In the genomic region with DNA sequence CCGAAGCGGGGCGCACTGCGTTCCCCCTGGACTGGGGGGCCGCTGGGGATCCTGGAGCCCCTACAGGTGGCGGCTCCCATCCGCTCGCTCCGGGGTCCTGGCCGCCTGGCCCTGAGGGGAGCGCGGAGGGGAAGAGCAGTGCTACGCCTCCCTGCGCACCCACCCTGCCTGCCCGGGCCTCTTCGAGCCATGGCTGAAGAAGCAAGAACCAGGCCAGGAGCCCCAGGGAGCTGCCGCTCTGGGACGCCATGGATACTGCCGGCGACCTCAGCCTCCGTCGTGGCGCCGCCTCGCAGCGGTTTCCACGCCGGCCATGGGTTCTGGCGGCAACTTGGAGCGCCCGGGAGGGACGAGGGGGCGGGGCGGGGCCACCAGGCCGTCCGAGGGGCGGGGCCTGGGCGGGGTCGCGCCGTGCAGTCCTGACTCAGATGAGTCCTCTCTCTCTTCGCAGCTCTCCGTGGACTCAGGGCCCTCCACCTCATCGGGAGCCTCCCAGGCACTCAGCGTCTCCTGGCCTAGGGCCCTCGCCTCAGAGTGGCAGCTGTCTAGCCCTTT, we compare ENCODE assay signal across 8 cellular contexts. TPM values are rescaled to one million over a fixed set of nuclear protein-coding genes. Genes with fewer than 3 reads are reported as not detected.
DNase-seq lines count a peak whose midpoint lies in the region; ATAC-seq and TF ChIP-seq lines count a peak whose summit lies in the region.

No MANE protein-coding gene starts in this region.

- POLR2A ChIA-PET in Caco-2 (lab: Charles Lee) = no interaction called here

- peak; percentile 59 to 69 for DNase-seq in Caco-2
- peak; percentile 36 for DNase-seq in NB4 (ENCODE audit: low read depth)
- DNase-seq in activated T-cell treated with anti-CD3 and anti-CD28 coated beads for 4 hours = peak; percentile 57
- peak; percentile 8 for DNase-seq in esophagus squamous epithelium (lab: John Stamatoyannopoulos, UW)
- peak; percentile 89 for DNase-seq in nephron progenitor cell
- peak; percentile 50 to 51 for DNase-seq in stimulated activated naive CD8-positive, alpha-beta T cell treated with anti-CD3 and anti-CD28 coated beads, Interleukin-15, amount 100 ng/mL, for 72 hours
- DNase-seq in cerebellar nuclear complex (lab: John Stamatoyannopoulos, UW) = no peak

- H3K36me3 Mint-ChIP-seq in Caco-2 (ENCODE audit: insufficient read depth, unreplicated experiment) = no peaks in the 10 kb centered on the region
- no peaks in the 10 kb centered on the region for H3K36me3 Mint-ChIP-seq in nephron progenitor cell (ENCODE audit: low read depth)

- no TSS peak for BruUV-seq in Caco-2 (replicated peaks; lab: Mats Ljungman, UMichigan)

- H3K36me3 ChIP-seq in Caco-2 (ENCODE audit: control insufficient read depth, insufficient read depth, low read length) (no peaks in the 10 kb centered on the region), esophagus squamous epithelium (no peaks in the 10 kb centered on the region)

- 0 to 7% methylated on average over 1 to 3 of the region's 46 CpGs for WGBS in esophagus squamous epithelium, 2 donors

- no peaks in the 10 kb centered on the region for H3K4me1 ChIP-seq in Caco-2
- peaks cover 9 to 19% (median 11%) of the 10 kb centered on the region in 3 donors for H3K4me1 ChIP-seq in esophagus squamous epithelium

- CTCF ChIA-PET in Caco-2 (lab: Charles Lee) = no interaction called here

- TF ChIP-seq POLR2A in NB4 (IDR thresholded peaks at IDR 0.05; ENCODE audit: extremely low read depth, insufficient read length) = no peak
- TF ChIP-seq POLR2A in esophagus squamous epithelium (IDR thresholded peaks at IDR 0.05) = no peak

- H3K9me3 Mint-ChIP-seq in Caco-2 (ENCODE audit: unreplicated experiment) (no peaks in the 10 kb centered on the region), nephron progenitor cell (no peaks in the 10 kb centered on the region)
- H3K9me3 Mint-ChIP-seq in stimulated activated naive CD8-positive, alpha-beta T cell treated with anti-CD3 and anti-CD28 coated beads, Interleukin-15, amount 100 ng/mL, for 72 hours = no peaks in the 10 kb centered on the region

- no peak overlapping the region for H3K4me3 ChIP-seq in Caco-2 (ENCODE audit: low read depth, low read length)
- no peak overlapping the region for H3K4me3 ChIP-seq in NB4 (ENCODE audit: low read depth, low read length)
- peak overlapping the region; percentile 21 to 62 (median 44) for H3K4me3 ChIP-seq in esophagus squamous epithelium

- no peaks in the 10 kb centered on the region for H3K27me3 ChIP-seq in Caco-2 (replicated peaks; ENCODE audit: control insufficient read depth, insufficient read depth, low read length)
- peaks cover 0 to 21% (median 0%) of the 10 kb centered on the region in 4 donors for H3K27me3 ChIP-seq in esophagus squamous epithelium

- ATAC-seq in stimulated activated naive CD8-positive, alpha-beta T cell treated with anti-CD3 and anti-CD28 coated beads, Interleukin-15, amount 100 ng/mL, for 72 hours = peak; percentile 89
- ATAC-seq in HG02759 (IDR thresholded peaks at IDR 0.05; ENCODE audit: unreplicated experiment) = no peak

- peak overlapping the region in 2 of 4 donors; percentile 25 to 34 for H3K27ac ChIP-seq in esophagus squamous epithelium

- H3K4me1 Mint-ChIP-seq in Caco-2 (ENCODE audit: low read depth, unreplicated experiment) (no peaks in the 10 kb centered on the region), nephron progenitor cell (peaks cover 14% of the 10 kb centered on the region)
- H3K4me1 Mint-ChIP-seq in stimulated activated naive CD8-positive, alpha-beta T cell treated with anti-CD3 and anti-CD28 coated beads, Interleukin-15, amount 100 ng/mL, for 72 hours = peaks cover 14% of the 10 kb centered on the region

- H3K4me3 Mint-ChIP-seq in Caco-2 (ENCODE audit: unreplicated experiment) = peak overlapping the region; percentile 63
- peak overlapping the region; percentile 81 for H3K4me3 Mint-ChIP-seq in nephron progenitor cell
- peak overlapping the region; percentile 72 to 76 for H3K4me3 Mint-ChIP-seq in stimulated activated naive CD8-positive, alpha-beta T cell treated with anti-CD3 and anti-CD28 coated beads, Interleukin-15, amount 100 ng/mL, for 72 hours

- intact Hi-C loops in Caco-2 (cut with micrococcal nuclease; ENCODE audit: unreplicated experiment) (no loop called here), esophagus squamous epithelium (cut with DNase I) (no loop called here)

- H3K27me3 Mint-ChIP-seq in Caco-2 (ENCODE audit: insufficient read depth, unreplicated experiment) (peaks cover 2% of the 10 kb centered on the region), nephron progenitor cell (ENCODE audit: low read depth, poor library complexity) (peaks cover 37% of the 10 kb centered on the region)
- H3K27me3 Mint-ChIP-seq in stimulated activated naive CD8-positive, alpha-beta T cell treated with anti-CD3 and anti-CD28 coated beads, Interleukin-15, amount 100 ng/mL, for 72 hours = peaks cover 49% of the 10 kb centered on the region

- no peak overlapping the region for H3K27ac Mint-ChIP-seq in Caco-2 (ENCODE audit: unreplicated experiment)
- H3K27ac Mint-ChIP-seq in nephron progenitor cell = no peak overlapping the region
- no peak overlapping the region for H3K27ac Mint-ChIP-seq in stimulated activated naive CD8-positive, alpha-beta T cell treated with anti-CD3 and anti-CD28 coated beads, Interleukin-15, amount 100 ng/mL, for 72 hours

- H3K9me3 ChIP-seq in Caco-2 = no peaks in the 10 kb centered on the region
- no peaks in the 10 kb centered on the region for H3K9me3 ChIP-seq in esophagus squamous epithelium

- TF ChIP-seq CTCF in Caco-2 (IDR thresholded peaks at IDR 0.05; ENCODE audit: insufficient read depth in 1 of 2, low read depth in 1 of 2, low read length in 1 of 2, severe bottlenecking in 1 of 2, unreplicated experiment in 1 of 2) = no peak
- TF ChIP-seq CTCF in NB4 (IDR thresholded peaks at IDR 0.05; ENCODE audit: low read depth, low read length) = no peak
- TF ChIP-seq CTCF in esophagus squamous epithelium (IDR thresholded peaks at IDR 0.05) = no peak
- no peak for TF ChIP-seq CTCF in nephron progenitor cell (IDR thresholded peaks at IDR 0.05)

RNA-seq across cellular contexts. Expression of gene MYL3, which starts 50.9 kb away (rescaled TPM):
- total RNA-seq in Caco-2 (2022) (13.0 and 13.8 TPM in 2 replicates), esophagus squamous epithelium (1 to 10 TPM in 1 of 4 donors, under 1 TPM in 1, not detected in 2; 0.38 to 1.1 TPM)

Comparison
In these comparisons a context has a peak if more than half of its experiments do, and no peak if none do; other contexts are left out.
1. DNase-seq: peak in Caco-2 (2 of 2), NB4 (single experiment), activated T-cell treated with anti-CD3 and anti-CD28 coated beads for 4 hours (single experiment), esophagus squamous epithelium (single experiment), nephron progenitor cell (single experiment) and stimulated activated naive CD8-positive, alpha-beta T cell treated with anti-CD3 and anti-CD28 coated beads, Interleukin-15, amount 100 ng/mL, for 72 hours (2 of 2); none in cerebellar nuclear complex (0 of 2).
2. H3K4me3 ChIP-seq: peak in esophagus squamous epithelium (4 of 4); none in Caco-2 (single experiment) and NB4 (single experiment).
3. Peak in every context shown above with its lines, with median percentiles within 50 percentile points of each other: H3K4me3 Mint-ChIP-seq.